13 cellular contexts compared by ENCODE assay signal in genomic region chr18:79609841-79610281, GRCh38.
"Had no signal": no experiment of that assay in that cellular context is flagged by ENCODE, and none has a peak within 500 bp of the region (broad histone marks: within the 10 kb centered on the region; RNA-seq: fewer than 3 reads in every experiment).

No MANE protein-coding gene starts in this region.

- H3K27me3 ChIP-seq: brain microvascular endothelial cell, tibial nerve had no signal

- H3K36me3 ChIP-seq: brain microvascular endothelial cell, tibial nerve had no signal

- DNase-seq: activated CD4-positive, alpha-beta memory T cell treated with anti-CD3 and anti-CD28 coated beads for 36 hours; activated gamma-delta T cell; activated T-cell treated with anti-CD3 and anti-CD28 coated beads, Interleukin-2, amount 50 U/mL, for 4 hours; brain microvascular endothelial cell; effector memory CD8-positive, alpha-beta T cell; foreskin melanocyte; nephron progenitor cell; stimulated activated CD4-positive, alpha-beta T cell treated with anti-CD3 and anti-CD28 coated beads, Interleukin-15, amount 100 ng/mL, for 24 hours; stimulated activated CD4-positive, alpha-beta T cell treated with anti-CD3 and anti-CD28 coated beads, Interleukin-4, amount 100 ng/mL, for 1 hour; stimulated activated naive CD4-positive, alpha-beta T cell had no signal

- H3K27ac ChIP-seq: VCaP had no signal

- H3K9me3 ChIP-seq: tibial nerve had no signal

- ATAC-seq: activated naive CD4-positive, alpha-beta T cell treated with anti-CD3 and anti-CD28 coated beads, Interleukin-2, amount 50 U/mL, for 72 hours; effector memory CD8-positive, alpha-beta T cell had no signal
